ENCODE assay signal across 9 cellular contexts in the genomic region with DNA sequence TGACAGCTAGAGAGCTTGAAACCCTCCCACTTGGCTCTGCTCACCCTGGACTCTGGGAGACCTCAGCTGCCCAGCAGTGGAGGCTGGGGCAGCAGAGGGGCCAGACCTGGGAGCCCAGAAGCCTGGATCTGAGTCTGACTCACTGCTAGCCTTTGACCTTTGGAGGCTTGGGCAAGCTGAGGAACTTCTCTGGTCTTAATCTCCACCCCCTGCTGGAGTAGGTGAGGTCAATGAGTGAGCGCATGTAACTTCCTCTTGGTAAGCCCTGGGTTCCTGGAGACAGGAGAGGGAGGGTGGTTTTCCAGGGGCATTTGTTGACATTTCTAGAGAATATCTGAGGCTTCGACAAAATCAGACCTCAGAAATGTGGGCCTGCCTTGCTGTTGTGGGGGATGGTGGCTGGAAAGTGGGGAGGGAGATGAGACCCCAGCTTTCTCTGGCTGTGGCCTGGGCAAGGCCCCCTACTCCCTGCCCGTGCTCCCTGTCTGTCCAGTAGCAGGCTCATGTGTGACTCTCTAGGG.
DNase-seq lines count a peak whose midpoint lies in the region; ATAC-seq and TF ChIP-seq lines count a peak whose summit lies in the region.
"Had no signal": no experiment of that assay in that cellular context is flagged by ENCODE, and none has a peak within 500 bp of the region (broad histone marks: within the 10 kb centered on the region; RNA-seq: fewer than 3 reads in every experiment).

No MANE protein-coding gene starts in this region.

- intact Hi-C loops in activated T-helper 2 cell treated with anti-CD3 and anti-CD28 coated beads, Interferon-gamma antibody, Interleukin-2, Interleukin-4, amounts not matched to agents 10 μg/mL and 5 μg/mL and 100 μg/mL, durations not matched to agents 14 hours and 24 hours and 36 hours (cut with micrococcal nuclease): loop anchor here (1.0 to 2.0 kb wide), 3 partner anchors 9 to 73 kb away; partner anchors contain the start of gene YWHAQ
- intact Hi-C loops in lower lobe of right lung (cut with DNase I): no loop called here

- TF ChIP-seq CTCF in lower lobe of right lung (IDR thresholded peaks at IDR 0.05): no peak

- peaks cover 14% of the 10 kb centered on the region for H3K9me3 Mint-ChIP-seq in activated T-helper 2 cell treated with anti-CD3 and anti-CD28 coated beads, Interferon-gamma antibody, Interleukin-2, Interleukin-4, amounts not matched to agents 10 μg/mL and 5 μg/mL and 100 μg/mL, durations not matched to agents 14 hours and 24 hours and 36 hours
- H3K9me3 Mint-ChIP-seq: activated naive CD4-positive, alpha-beta T cell treated with anti-CD3 and anti-CD28 coated beads, Interleukin-2, amount 50 U/mL, for 24 hours had no signal

- no peak overlapping the region for H3K9ac ChIP-seq in BLaER1

- H4K20me1 ChIP-seq in BLaER1: no peaks in the 10 kb centered on the region

- DNase-seq in HuH-7 (ENCODE audit: low spot score) (peak; percentile 64), lower lobe of right lung (peak; percentile 58), NCI-H526 (lab: John Stamatoyannopoulos, UW) (no peak)
- no peak for DNase-seq in activated T-helper 2 cell treated with anti-CD3 and anti-CD28 coated beads, Interferon-gamma antibody, Interleukin-2, Interleukin-4, amounts not matched to agents 10 μg/mL and 5 μg/mL and 100 μg/mL, durations not matched to agents 14 hours and 24 hours and 36 hours (ENCODE audit: low spot score)

- peaks cover 42% of the 10 kb centered on the region for H3K4me1 ChIP-seq in BLaER1
- peaks cover 14% of the 10 kb centered on the region for H3K4me1 ChIP-seq in lower lobe of right lung

- no peaks in the 10 kb centered on the region for H3K36me3 ChIP-seq in BLaER1
- no peaks in the 10 kb centered on the region for H3K36me3 ChIP-seq in lower lobe of right lung

- H3K27me3 Mint-ChIP-seq in activated T-helper 2 cell treated with anti-CD3 and anti-CD28 coated beads, Interferon-gamma antibody, Interleukin-2, Interleukin-4, amounts not matched to agents 10 μg/mL and 5 μg/mL and 100 μg/mL, durations not matched to agents 14 hours and 24 hours and 36 hours (ENCODE audit: low read depth): no peaks in the 10 kb centered on the region
- H3K27me3 Mint-ChIP-seq: activated naive CD4-positive, alpha-beta T cell treated with anti-CD3 and anti-CD28 coated beads, Interleukin-2, amount 50 U/mL, for 24 hours had no signal

- peak; percentile 81 to 88 for ATAC-seq in lower lobe of right lung
- ATAC-seq in HG03460 (IDR thresholded peaks at IDR 0.05; ENCODE audit: unreplicated experiment): no peak
- no peak for ATAC-seq in HG03159 (IDR thresholded peaks at IDR 0.05; ENCODE audit: unreplicated experiment)
- no peak for ATAC-seq in GM21423 (IDR thresholded peaks at IDR 0.05; ENCODE audit: unreplicated experiment)

- H3K36me3 Mint-ChIP-seq in activated T-helper 2 cell treated with anti-CD3 and anti-CD28 coated beads, Interferon-gamma antibody, Interleukin-2, Interleukin-4, amounts not matched to agents 10 μg/mL and 5 μg/mL and 100 μg/mL, durations not matched to agents 14 hours and 24 hours and 36 hours (ENCODE audit: low read depth): peaks cover 3% of the 10 kb centered on the region
- H3K36me3 Mint-ChIP-seq: activated naive CD4-positive, alpha-beta T cell treated with anti-CD3 and anti-CD28 coated beads, Interleukin-2, amount 50 U/mL, for 24 hours had no signal

- H3K9me3 ChIP-seq in BLaER1 (no peaks in the 10 kb centered on the region), lower lobe of right lung (no peaks in the 10 kb centered on the region)

- H3K27me3 ChIP-seq in BLaER1 (no peaks in the 10 kb centered on the region), lower lobe of right lung (ENCODE audit: low read depth) (no peaks in the 10 kb centered on the region)

- H3K4me1 Mint-ChIP-seq in activated T-helper 2 cell treated with anti-CD3 and anti-CD28 coated beads, Interferon-gamma antibody, Interleukin-2, Interleukin-4, amounts not matched to agents 10 μg/mL and 5 μg/mL and 100 μg/mL, durations not matched to agents 14 hours and 24 hours and 36 hours (ENCODE audit: low read depth): peaks cover 59% of the 10 kb centered on the region

- H3K4me2 ChIP-seq in BLaER1: peak overlapping the region; percentile 55

- H3K4me3 Mint-ChIP-seq in activated T-helper 2 cell treated with anti-CD3 and anti-CD28 coated beads, Interferon-gamma antibody, Interleukin-2, Interleukin-4, amounts not matched to agents 10 μg/mL and 5 μg/mL and 100 μg/mL, durations not matched to agents 14 hours and 24 hours and 36 hours (ENCODE audit: low read depth): no peak overlapping the region
- H3K4me3 Mint-ChIP-seq: activated naive CD4-positive, alpha-beta T cell treated with anti-CD3 and anti-CD28 coated beads, Interleukin-2, amount 50 U/mL, for 24 hours had no signal

- no peak overlapping the region for H3K4me3 ChIP-seq in BLaER1
- no peak overlapping the region for H3K4me3 ChIP-seq in lower lobe of right lung

- no peak overlapping the region for H3K27ac ChIP-seq in BLaER1
- H3K27ac ChIP-seq in lower lobe of right lung: no peak overlapping the region

- H3K27ac Mint-ChIP-seq in activated T-helper 2 cell treated with anti-CD3 and anti-CD28 coated beads, Interferon-gamma antibody, Interleukin-2, Interleukin-4, amounts not matched to agents 10 μg/mL and 5 μg/mL and 100 μg/mL, durations not matched to agents 14 hours and 24 hours and 36 hours: peak overlapping the region; percentile 83

Comparison
In these comparisons a context has a peak if more than half of its experiments do, and no peak if none do; other contexts are left out.
1. DNase-seq: peak in HuH-7 (single experiment) and lower lobe of right lung (single experiment); none in activated T-helper 2 cell treated with anti-CD3 and anti-CD28 coated beads, Interferon-gamma antibody, Interleukin-2, Interleukin-4, amounts not matched to agents 10 μg/mL and 5 μg/mL and 100 μg/mL, durations not matched to agents 14 hours and 24 hours and 36 hours (single experiment) and NCI-H526 (0 of 2).
2. ATAC-seq: peak in lower lobe of right lung (2 of 2); none in HG03460 (single experiment), HG03159 (single experiment) and GM21423 (single experiment).